ENCODE assay signal across 10 cellular contexts in the genomic region with DNA sequence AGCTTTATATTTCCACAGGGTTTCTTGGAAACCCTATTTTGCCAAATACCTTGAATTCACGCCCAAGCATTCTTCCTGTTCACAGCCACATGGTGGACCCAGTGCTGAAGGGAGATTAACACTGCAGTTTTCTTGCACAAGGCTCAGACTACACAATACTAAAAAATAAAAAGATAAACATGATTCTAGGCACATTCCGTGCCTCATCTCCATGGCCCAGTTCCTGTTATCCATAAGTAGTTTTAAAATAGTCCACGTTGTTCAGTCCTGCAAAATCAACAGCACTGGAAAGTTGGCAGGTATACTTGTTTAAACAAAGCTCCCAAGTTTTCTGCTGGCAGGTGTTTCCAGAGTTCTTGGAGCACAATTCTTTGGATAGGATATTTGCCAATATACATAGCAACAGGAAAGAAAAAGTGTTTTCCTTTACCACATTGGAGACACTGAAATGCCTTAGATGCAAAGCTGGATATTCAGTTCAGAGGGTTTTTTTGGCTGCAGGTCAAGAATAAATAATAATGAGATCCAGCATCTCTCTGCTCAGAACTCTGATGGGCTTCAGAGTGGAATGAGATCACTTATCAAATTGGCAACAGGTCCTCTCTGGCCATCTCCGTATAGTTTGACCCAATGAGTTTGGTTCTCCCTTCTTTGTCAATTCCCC.
A peak's percentile ranks its signal among the peaks of the same experiment; 100 is the strongest.
DNase-seq lines count a peak whose midpoint lies in the region; ATAC-seq and TF ChIP-seq lines count a peak whose summit lies in the region.
"Had no signal": no experiment of that assay in that cellular context is flagged by ENCODE, and none has a peak within 500 bp of the region (broad histone marks: within the 10 kb centered on the region; RNA-seq: fewer than 3 reads in every experiment).

No MANE protein-coding gene starts in this region.

- H3K4me1 ChIP-seq in right lobe of liver (peaks cover 0 to 33% (median 11%) of the 10 kb centered on the region in 4 donors), tibial artery (peaks cover 0 to 83% (median 36%) of the 10 kb centered on the region in 4 donors)

- WGBS in right lobe of liver (ENCODE audit: insufficient coverage, low coverage, low lambda C conversion rate, missing lambda C conversion rate), result 12% methylated on average over 4 of the region's 4 CpGs

- no peaks in the 10 kb centered on the region for H3K36me3 ChIP-seq in right lobe of liver
- H3K36me3 ChIP-seq in tibial artery, result no peaks in the 10 kb centered on the region

- DNase-seq in DMS53 (lab: John Stamatoyannopoulos, UW), result peak; percentile 58
- DNase-seq in DMS53 treated with DMSO at 0.1 percent for 48 hours (lab: John Stamatoyannopoulos, UW; ENCODE audit: unreplicated experiment), result no peak
- peak; percentile 77 to 97 for DNase-seq in cardiac fibroblast (ENCODE audit: low read depth in 2 of 2)
- DNase-seq in right lobe of liver, result peak in 1 of 3 donors; percentile 75
- peak; percentile 80 to 81 for DNase-seq in tibial artery
- DNase-seq in 8988T, result no peak
- DNase-seq: ACHN, erythroblast had no signal

- peak; percentile 5 for TF ChIP-seq CTCF in cardiac fibroblast (IDR thresholded peaks at IDR 0.05; ENCODE audit: low read depth, low read length)
- peak; percentile 19 to 53 (median 36) for TF ChIP-seq CTCF in right lobe of liver (IDR thresholded peaks at IDR 0.05)
- peak in 1 of 2 experiments; percentile 20 for TF ChIP-seq CTCF in tibial artery (IDR thresholded peaks at IDR 0.05)

- intact Hi-C loops in right lobe of liver (cut with DNase I) (no loop called here), tibial artery (cut with DNase I; ENCODE audit: low total_unique reads) (loop anchor here (2.0 to 10.0 kb wide), 2 partner anchors 88 to 174 kb away; partner anchors contain the start of gene TGFBR2)

- H3K27ac ChIP-seq in right lobe of liver (peak overlapping the region; percentile 52 to 73 (median 67)), tibial artery (peak overlapping the region; percentile 70 to 81)

- H3K9me3 ChIP-seq in right lobe of liver (no peaks in the 10 kb centered on the region), tibial artery (no peaks in the 10 kb centered on the region)

- no peak for TF ChIP-seq POLR2A in right lobe of liver (IDR thresholded peaks at IDR 0.05)

- H3K4me3 ChIP-seq in cardiac fibroblast (replicated peaks in 1 of 2; ENCODE audit: low read depth in 2 of 2, low read length in 2 of 2) (no peak overlapping the region), right lobe of liver (no peak overlapping the region), tibial artery (no peak overlapping the region)

- no peaks in the 10 kb centered on the region for H3K27me3 ChIP-seq in right lobe of liver
- no peaks in the 10 kb centered on the region for H3K27me3 ChIP-seq in tibial artery

- ATAC-seq in right lobe of liver (peak; percentile 86 to 96 (median 92)), HG03175 (IDR thresholded peaks at IDR 0.05; ENCODE audit: unreplicated experiment) (no peak), GM18873 (IDR thresholded peaks at IDR 0.05; ENCODE audit: low FRiP score, unreplicated experiment) (no peak)

Comparison
In these comparisons a context has a peak if more than half of its experiments do, and no peak if none do; other contexts are left out.
1. DNase-seq: peak in DMS53 (single experiment), cardiac fibroblast (2 of 2) and tibial artery (2 of 2); none in DMS53 treated with DMSO at 0.1 percent for 48 hours (single experiment) and 8988T (single experiment).
2. ATAC-seq: peak in right lobe of liver (4 of 4); none in HG03175 (single experiment) and GM18873 (single experiment).